32 cellular contexts compared by ENCODE assay signal in the genomic region with DNA sequence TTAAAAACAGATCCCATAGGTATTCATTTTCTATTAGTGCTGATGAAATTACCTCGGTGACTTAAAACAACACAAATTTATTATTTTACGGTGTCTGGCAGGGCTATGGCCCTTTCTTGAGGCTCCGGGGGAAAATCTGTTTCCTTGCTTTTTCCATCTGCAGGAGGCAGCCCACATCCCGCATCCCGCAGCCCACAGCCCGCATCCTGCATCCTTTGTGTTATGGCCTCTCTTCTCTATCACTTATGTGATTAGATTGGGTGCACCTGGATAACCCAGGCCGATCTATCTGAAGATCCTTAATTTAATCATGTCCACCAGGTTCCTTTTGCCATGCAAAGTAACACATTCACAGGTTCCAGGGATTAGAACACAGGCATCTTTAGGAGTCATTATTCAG.
"Had no signal": no experiment of that assay in that cellular context is flagged by ENCODE, and none has a peak within 500 bp of the region (broad histone marks: within the 10 kb centered on the region; RNA-seq: fewer than 3 reads in every experiment).

No MANE protein-coding gene starts in this region.

- H3K4me3 ChIP-seq: adrenal gland, ascending aorta, body of pancreas, breast epithelium, cardiac muscle cell had no signal

- H3K36me3 ChIP-seq: adrenal gland, ascending aorta, brain microvascular endothelial cell, breast epithelium, cardiac muscle cell had no signal

- H3K9me3 ChIP-seq: adrenal gland, ascending aorta, body of pancreas, breast epithelium had no signal

- H3K27me3 ChIP-seq: ascending aorta, body of pancreas, brain microvascular endothelial cell, breast epithelium had no signal

- H3K4me1 ChIP-seq: ascending aorta had no signal

- ATAC-seq: activated naive CD4-positive, alpha-beta T cell treated with anti-CD3 and anti-CD28 coated beads, Interleukin-2, amount 50 U/mL, for 72 hours; activated naive CD8-positive, alpha-beta T cell treated with anti-CD3 and anti-CD28 coated beads, Interleukin-2, amount 50 U/mL, for 24 hours; activated T-cell treated with anti-CD3 and anti-CD28 coated beads, Interleukin-2, amount 50 U/mL, for 4 hours; activated T-cell treated with anti-CD3 and anti-CD28 coated beads, Interleukin-2, amount 50 U/mL, for 72 hours; activated T-helper 17 cell treated with anti-CD3 and anti-CD28 coated beads, Interleukin-2, amount 50 U/mL, for 72 hours; body of pancreas had no signal

- DNase-seq: activated effector memory CD4-positive, alpha-beta T cell treated with anti-CD3 and anti-CD28 coated beads, Interleukin-2, amount 50 U/mL, for 16 hours; activated effector memory CD4-positive, alpha-beta T cell treated with Interleukin-2 at 50 U/mL for 16 hours; activated gamma-delta T cell; activated gamma-delta T cell treated with Interleukin-2 at 50 U/mL for 16 hours; activated naive CD4-positive, alpha-beta T cell; activated naive CD4-positive, alpha-beta T cell treated with anti-CD3 and anti-CD28 coated beads for 36 hours; activated naive CD4-positive, alpha-beta T cell treated with anti-CD3 and anti-CD28 coated beads, Interleukin-2, amount 10 ng/mL, durations not matched to agents 7 days and 5 days; activated naive CD4-positive, alpha-beta T cell treated with anti-CD3 and anti-CD28 coated beads, Interleukin-2, amount 50 U/mL, for 16 hours; activated naive CD4-positive, alpha-beta T cell treated with Interleukin-2 at 50 U/mL for 16 hours; activated naive CD8-positive, alpha-beta T cell treated with anti-CD3 and anti-CD28 coated beads for 36 hours; activated naive CD8-positive, alpha-beta T cell treated with anti-CD3 and anti-CD28 coated beads, Interleukin-2, amount 10 ng/mL, durations not matched to agents 7 days and 5 days; activated naive CD8-positive, alpha-beta T cell treated with anti-CD3 and anti-CD28 coated beads, Interleukin-2, amount 50 U/mL, for 24 hours; activated T-cell treated with anti-CD3 and anti-CD28 coated beads, Interleukin-2, amount 50 U/mL, for 1 hour; activated T-cell treated with anti-CD3 and anti-CD28 coated beads, Interleukin-2, amount 50 U/mL, for 24 hours; activated T-cell treated with anti-CD3 and anti-CD28 coated beads, Interleukin-2, amount 50 U/mL, for 4 hours; activated T-cell treated with anti-CD3 and anti-CD28 coated beads, Interleukin-2, amount 50 U/mL, for 48 hours; activated T-cell treated with anti-CD3 and anti-CD28 coated beads, Interleukin-2, amount 50 U/mL, for 72 hours; adrenal gland; amniotic stem cell; amygdala; anterior cingulate cortex; aorta; body of pancreas; brain microvascular endothelial cell; caudate nucleus; central memory CD4-positive, alpha-beta T cell; cerebellar nuclear complex had no signal

- H3K27ac ChIP-seq: adrenal gland, ascending aorta, body of pancreas, brain microvascular endothelial cell, breast epithelium, cardiac muscle cell had no signal
